ENCODE assay signal across 10 cellular contexts in genomic region chr5:78300464-78301045, GRCh38. TPM values are rescaled to one million over a fixed set of nuclear protein-coding genes. Genes with fewer than 3 reads are reported as not detected.
A peak's percentile ranks its signal among the peaks of the same experiment; 100 is the strongest.
DNase-seq lines count a peak whose midpoint lies in the region; ATAC-seq, FAIRE-seq and TF ChIP-seq lines count a peak whose summit lies in the region.
"Had no signal": no experiment of that assay in that cellular context is flagged by ENCODE, and none has a peak within 500 bp of the region (broad histone marks: within the 10 kb centered on the region; RNA-seq: fewer than 3 reads in every experiment).

No MANE protein-coding gene starts in this region.

- H3K9me2 ChIP-seq in Karpas-422 (replicated peaks; ENCODE audit: insufficient read depth, low read length): no peaks in the 10 kb centered on the region

- H3K9ac ChIP-seq in Karpas-422 (ENCODE audit: low read length) (no peak overlapping the region), K562 (ENCODE audit: insufficient read depth in 1 of 2, low read depth in 2 of 2, low read length in 2 of 2) (no peak overlapping the region)

- H3K9me3 Mint-ChIP-seq in CD8-positive, alpha-beta T cell: no peaks in the 10 kb centered on the region

- no peak overlapping the region for H3K4me3 Mint-ChIP-seq in CD8-positive, alpha-beta T cell

- H3K4me1 Mint-ChIP-seq in CD8-positive, alpha-beta T cell (ENCODE audit: low read depth): peaks cover 4% of the 10 kb centered on the region

- TF ChIP-seq POLR2A in K562 (conservative IDR thresholded peaks at IDR 0.05): no peak

- H3K9me1 ChIP-seq in K562 (ENCODE audit: control insufficient read depth, insufficient read depth, low read length): no peaks in the 10 kb centered on the region

- H2AFZ ChIP-seq in Karpas-422 (ENCODE audit: low read length) (no peak overlapping the region), K562 (ENCODE audit: low read depth, low read length) (no peak overlapping the region)

- peaks cover 2% of the 10 kb centered on the region for H3K36me3 Mint-ChIP-seq in CD8-positive, alpha-beta T cell

- DNase-seq in CD8-positive, alpha-beta T cell: no peak
- DNase-seq in Karpas-422: peak; percentile 73
- DNase-seq in K562 (ENCODE audit: extremely low read depth in 1 of 4, low spot score in 3 of 4): peak in 1 of 4 experiments; percentile 45
- DNase-seq in lung microvascular endothelial cell (ENCODE audit: low read depth in 2 of 2): peak; percentile 48 to 50
- no peak for DNase-seq in NCI-H2196 (lab: John Stamatoyannopoulos, UW; ENCODE audit: unreplicated experiment)
- DNase-seq in HEK293T (ENCODE audit: extremely low spot score): no peak
- DNase-seq: activated gamma-delta T cell, occipital lobe had no signal

- H3K4me3 ChIP-seq in CD8-positive, alpha-beta T cell (ENCODE audit: low read depth, low read length): no peak overlapping the region
- H3K4me3 ChIP-seq in Karpas-422 (ENCODE audit: low read length) (no peak overlapping the region), K562 (no peak overlapping the region)

- no peaks in the 10 kb centered on the region for H3K36me3 ChIP-seq in CD8-positive, alpha-beta T cell (ENCODE audit: insufficient read depth, low read length)
- no peaks in the 10 kb centered on the region for H3K36me3 ChIP-seq in Karpas-422 (ENCODE audit: insufficient read depth, low read length)
- no peaks in the 10 kb centered on the region for H3K36me3 ChIP-seq in K562 (ENCODE audit: control insufficient read depth, insufficient read depth, low read length)

- H3K27ac Mint-ChIP-seq in CD8-positive, alpha-beta T cell: no peak overlapping the region

- peak; percentile 84 for FAIRE-seq in K562 (lab: Jason Lieb, UNC)

- H3K79me2 ChIP-seq in Karpas-422 (ENCODE audit: low read length) (no peaks in the 10 kb centered on the region), K562 (ENCODE audit: control insufficient read depth, insufficient read depth, low read length) (no peaks in the 10 kb centered on the region)

- intact Hi-C loops in CD8-positive, alpha-beta T cell (cut with DNase I, micrococcal nuclease): loop anchor here in 1 of 2 experiments (2.0 kb wide), 1 partner anchor 1432 kb away; no protein-coding TSS in a partner anchor
- intact Hi-C loops in K562 (cut with micrococcal nuclease): no loop called here

- TF ChIP-seq RAD21 in K562 (CRISPR knock-in tag; conservative IDR thresholded peaks at IDR 0.05 in 1 of 2, IDR thresholded peaks at IDR 0.05 in 1 of 2): peak in 1 of 2 experiments; percentile 45; a peak in 2 of 4 replicates

- no peak overlapping the region for H3K27ac ChIP-seq in CD8-positive, alpha-beta T cell (ENCODE audit: low read depth, low read length)
- H3K27ac ChIP-seq in Karpas-422 (ENCODE audit: low read length) (no peak overlapping the region), K562 (ENCODE audit: extremely low read depth, low read depth, low read length) (no peak overlapping the region)

- CTCF ChIA-PET in CD8-positive, alpha-beta T cell (lab: Charles Lee): interaction anchor here (0.7 to 1.3 kb wide), 12 partner anchors 9 to 1151 kb away, joined by 3 to 8 read pairs (median 3); no protein-coding TSS in a partner anchor
- CTCF ChIA-PET in K562 (lab: Yijun Ruan, JAX; ENCODE audit: low intra/inter-chr PET ratio) (no interaction called here), HEK293T (lab: Yijun Ruan, JAX) (interaction anchor here (0.6 to 0.7 kb wide), 2 partner anchors 36 to 40 kb away, joined by 3 to 4 read pairs; no protein-coding TSS in a partner anchor)

- 0% methylated on average over 2 of the region's 2 CpGs for WGBS in K562 (ENCODE audit: insufficient coverage, low coverage, missing lambda C conversion rate)

- no peaks in the 10 kb centered on the region for H3K9me3 ChIP-seq in CD8-positive, alpha-beta T cell (ENCODE audit: low read length)
- no peaks in the 10 kb centered on the region for H3K9me3 ChIP-seq in Karpas-422 (ENCODE audit: low read length)
- no peaks in the 10 kb centered on the region for H3K9me3 ChIP-seq in K562 (replicated peaks; ENCODE audit: control insufficient read depth, insufficient read depth, low read depth, low read length)

- in situ Hi-C loops in K562 (cut with MboI): no loop called here

- no peaks in the 10 kb centered on the region for H3K4me1 ChIP-seq in CD8-positive, alpha-beta T cell (ENCODE audit: insufficient read depth, low read length)
- H3K4me1 ChIP-seq in Karpas-422 (ENCODE audit: low read length): peaks cover 4% of the 10 kb centered on the region
- H3K4me1 ChIP-seq in K562 (replicated peaks in 1 of 2; ENCODE audit: control insufficient read depth in 2 of 2, insufficient read depth in 2 of 2, low read length in 2 of 2): peaks cover 3 to 4% of the 10 kb centered on the region in 2 experiments; a peak in 4 of 5 replicates

- H3K4me2 ChIP-seq in Karpas-422 (ENCODE audit: low read depth, low read length, poor library complexity, severe bottlenecking): no peak overlapping the region
- no peak overlapping the region for H3K4me2 ChIP-seq in K562 (ENCODE audit: insufficient read depth, low read length)

- no peaks in the 10 kb centered on the region for H3K27me3 ChIP-seq in CD8-positive, alpha-beta T cell (ENCODE audit: insufficient read depth, low read length)
- no peaks in the 10 kb centered on the region for H3K27me3 ChIP-seq in Karpas-422 (ENCODE audit: low read length)
- no peaks in the 10 kb centered on the region for H3K27me3 ChIP-seq in K562 (ENCODE audit: control insufficient read depth in 2 of 2, insufficient read depth in 2 of 2, low read length in 2 of 2)

- peak; percentile 49 for TF ChIP-seq CTCF in CD8-positive, alpha-beta T cell (IDR thresholded peaks at IDR 0.05)
- peak in 2 of 3 experiments; percentile 44 to 59; a peak in 4 of 6 replicates for TF ChIP-seq CTCF in K562 (IDR thresholded peaks at IDR 0.05 in 2 of 3, conservative IDR thresholded peaks at IDR 0.05 in 1 of 3; ENCODE audit: insufficient read depth in 2 of 3, low read depth in 1 of 3, low read length in 3 of 3)

- BruUV-seq in K562 (replicated peaks; lab: Mats Ljungman, UMichigan): no TSS peak

- POLR2A ChIA-PET in CD8-positive, alpha-beta T cell (lab: Charles Lee): no interaction called here
- POLR2A ChIA-PET in K562 (lab: Yijun Ruan, JAX) (interaction anchor here (0.9 kb wide), 2 partner anchors 23 to 84 kb away, joined by 3 read pairs; no protein-coding TSS in a partner anchor), HEK293T (lab: Yijun Ruan, JAX) (no interaction called here)

- H4K20me1 ChIP-seq in Karpas-422 (ENCODE audit: insufficient read depth, low read depth, low read length): no peaks in the 10 kb centered on the region
- H4K20me1 ChIP-seq in K562 (replicated peaks; ENCODE audit: control insufficient read depth, insufficient read depth, low read length): no peaks in the 10 kb centered on the region

- ATAC-seq in CD8-positive, alpha-beta T cell: no peak
- ATAC-seq in K562 (no peak; the same call in 2 of the 3 replicates), HG02623 (IDR thresholded peaks at IDR 0.05; ENCODE audit: unreplicated experiment) (no peak), HG03439 (IDR thresholded peaks at IDR 0.05; ENCODE audit: unreplicated experiment) (no peak)

- no peaks in the 10 kb centered on the region for H3K27me3 Mint-ChIP-seq in CD8-positive, alpha-beta T cell (ENCODE audit: low read depth)

- TF ChIP-seq EP300 in K562 (IDR thresholded peaks at IDR 0.05; ENCODE audit: low read length): no peak

TF ChIP-seq in HEK293T, 16 proteins besides CTCF, POLR2A, EP300 and RAD21 (continues in another document):
- no peak for TF ChIP-seq HDGF (IDR thresholded peaks at IDR 0.05; ENCODE audit: borderline replicate concordance)

RNA-seq across cellular contexts. Expression of gene AP3B1, which starts 6.1 kb away (rescaled TPM):
- total RNA-seq in CD8-positive, alpha-beta T cell: 10 to 100 TPM; 24.8 to 25.0 TPM
- 14.6 and 27.4 TPM in 2 replicates for total RNA-seq in Karpas-422 (2014; rRNA removed; shearing (Covaris generic); ENCODE audit: low replicate concordance)
- total RNA-seq in K562 (2011; cell fraction: chromatin; rRNA removed; ENCODE audit: low replicate concordance): 28.7 and 124 TPM in 2 replicates
- 12.8 and 17.6 TPM in 2 replicates for total RNA-seq in K562 (2011; cell fraction: nucleolus; rRNA removed)
- 41.8 and 63.9 TPM in 2 replicates for total RNA-seq in K562 (2011; cell fraction: nucleoplasm; rRNA removed)
- total RNA-seq in K562 (2014; rRNA removed) (33.4 and 34.1 TPM in 2 replicates), K562 (2014; rRNA removed; fragmentation: Illumina TruSeq; extraction: Trizol) (55.7 and 65.6 TPM in 2 replicates), K562 (2015; rRNA removed; fragmentation: Illumina TruSeq; extraction: Trizol) (60.4 and 61.8 TPM in 2 replicates), K562 (2021) (42.2 and 42.8 TPM in 2 replicates), lung microvascular endothelial cell (34.9 and 36.3 TPM in 2 replicates)
- polyA plus RNA-seq in K562 (2011; rRNA removed) (51.4 and 55.6 TPM in 2 replicates), K562 (2014; fragmentation: Illumina TruSeq; extraction: Trizol) (46.8 and 55.1 TPM in 2 replicates), K562 (2014; fragmentation: Nextera tagmentation; extraction: Ambion mirVana) (10 to 100 TPM; 21.1 to 30.9 TPM), K562 (2014; rRNA removed) (25.2 and 29.8 TPM in 2 replicates)
- 21.8 and 45.4 TPM in 2 replicates for polyA plus RNA-seq in K562 (2011; cell fraction: cytosol; rRNA removed)
- 20.3 and 36.5 TPM in 2 replicates for polyA plus RNA-seq in K562 (2011; cell fraction: nucleus; rRNA removed)
- polyA plus RNA-seq in K562 (2012): 40.5 and 54.7 TPM in 2 replicates
- 94.2 and 106 TPM in 2 replicates for polyA minus RNA-seq in K562 (2011; rRNA and poly(A)+ RNA removed)
- polyA minus RNA-seq in K562 (2011; cell fraction: cytosol; rRNA and poly(A)+ RNA removed): 27.1 and 30.8 TPM in 2 replicates
- polyA minus RNA-seq in K562 (2011; cell fraction: nucleus; rRNA and poly(A)+ RNA removed): 39.6 and 79.5 TPM in 2 replicates

RNA-seq across cellular contexts. Expression of gene SCAMP1, which starts 59.9 kb away (rescaled TPM):
- total RNA-seq in CD8-positive, alpha-beta T cell: 10 to 100 TPM; 19.2 to 20.3 TPM
- total RNA-seq in Karpas-422 (2014; rRNA removed; shearing (Covaris generic); ENCODE audit: low replicate concordance): 24.3 and 72.5 TPM in 2 replicates
- 18.2 and 21.2 TPM in 2 replicates for total RNA-seq in K562 (2011; cell fraction: chromatin; rRNA removed; ENCODE audit: low replicate concordance)
- 12.0 and 12.8 TPM in 2 replicates for total RNA-seq in K562 (2011; cell fraction: nucleolus; rRNA removed)
- total RNA-seq in K562 (2011; cell fraction: nucleoplasm; rRNA removed): 18.8 and 24.8 TPM in 2 replicates
- total RNA-seq in K562 (2014; rRNA removed): 8.8 and 13.0 TPM in 2 replicates
- total RNA-seq in K562 (2014; rRNA removed; fragmentation: Illumina TruSeq; extraction: Trizol): 23.9 and 26.3 TPM in 2 replicates
- 14.9 and 17.8 TPM in 2 replicates for total RNA-seq in K562 (2015; rRNA removed; fragmentation: Illumina TruSeq; extraction: Trizol)
- 22.5 and 24.5 TPM in 2 replicates for total RNA-seq in K562 (2021)
- 17.8 and 22.1 TPM in 2 replicates for polyA plus RNA-seq in K562 (2011; rRNA removed)
- 6.5 and 12.3 TPM in 2 replicates for polyA plus RNA-seq in K562 (2011; cell fraction: cytosol; rRNA removed)
- polyA plus RNA-seq in K562 (2011; cell fraction: nucleus; rRNA removed): 5.9 and 9.5 TPM in 2 replicates
- polyA plus RNA-seq in K562 (2012): 10.6 and 13.4 TPM in 2 replicates
- polyA plus RNA-seq in K562 (2014; fragmentation: Illumina TruSeq; extraction: Trizol): 13.2 and 13.8 TPM in 2 replicates
- 10 to 100 TPM; 13.2 to 13.6 TPM for polyA plus RNA-seq in K562 (2014; fragmentation: Nextera tagmentation; extraction: Ambion mirVana)
- polyA plus RNA-seq in K562 (2014; rRNA removed): 5.4 and 5.7 TPM in 2 replicates
- polyA minus RNA-seq in K562 (2011; rRNA and poly(A)+ RNA removed): 52.9 and 60.4 TPM in 2 replicates
- polyA minus RNA-seq in K562 (2011; cell fraction: cytosol; rRNA and poly(A)+ RNA removed): 19.8 and 22.7 TPM in 2 replicates
- polyA minus RNA-seq in K562 (2011; cell fraction: nucleus; rRNA and poly(A)+ RNA removed): 10.2 and 19.0 TPM in 2 replicates
- 33.6 and 47.2 TPM in 2 replicates for total RNA-seq in lung microvascular endothelial cell

Comparison
In these comparisons a context has a peak if more than half of its experiments do, and no peak if none do; other contexts are left out.
1. DNase-seq: peak in Karpas-422 (single experiment) and lung microvascular endothelial cell (2 of 2); none in CD8-positive, alpha-beta T cell (0 of 7), NCI-H2196 (single experiment) and HEK293T (single experiment).